In the genomic region with DNA sequence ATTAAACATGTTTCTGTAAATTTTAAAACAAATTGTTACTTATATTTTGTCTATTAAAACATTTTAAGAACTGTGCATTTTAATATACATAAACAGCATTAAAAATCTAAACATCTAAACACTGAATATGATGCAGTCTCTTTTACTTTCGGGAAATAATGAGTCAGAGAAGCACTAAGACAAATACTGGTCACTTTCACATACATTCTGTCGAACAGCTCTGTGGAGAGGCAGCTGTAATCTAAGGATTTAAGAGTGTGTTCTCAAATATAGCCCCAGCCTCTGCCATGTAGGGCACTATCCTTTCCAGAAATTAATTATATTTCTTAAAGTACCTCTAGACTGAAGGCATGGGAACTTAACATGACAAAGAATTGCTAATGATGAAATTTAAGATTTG, we compare ENCODE assay signal across 34 cellular contexts.
"Had no signal": no experiment of that assay in that cellular context is flagged by ENCODE, and none has a peak within 500 bp of the region (broad histone marks: within the 10 kb centered on the region; RNA-seq: fewer than 3 reads in every experiment).

No MANE protein-coding gene starts in this region.

- H3K4me1 Mint-ChIP-seq: activated B cell treated with CpG ODN at 0.5 μM for 24 hours; activated CD4-positive, alpha-beta T cell treated with anti-CD3 and anti-CD28 coated beads for 36 hours; activated CD8-positive, alpha-beta memory T cell treated with anti-CD3 and anti-CD28 coated beads, Interleukin-2, amount 10 ng/mL, durations not matched to agents 7 days and 5 days; activated naive CD4-positive, alpha-beta T cell treated with anti-CD3 and anti-CD28 coated beads, Interleukin-2, amount 50 U/mL, for 24 hours; activated naive CD8-positive, alpha-beta T cell treated with anti-CD3 and anti-CD28 coated beads, Interleukin-2, amount 50 U/mL, for 24 hours; endodermal cell; immature natural killer cell; naive B cell; nephron progenitor cell; stimulated activated effector memory CD8-positive, alpha-beta T cell treated with anti-CD3 and anti-CD28 coated beads, Interleukin-12 subunit alpha, Interleukin-12 subunit beta, amount 100 ng/mL, for 72 hours had no signal

- H3K27me3 Mint-ChIP-seq: activated B cell treated with CpG ODN at 0.5 μM for 24 hours; activated CD8-positive, alpha-beta memory T cell treated with anti-CD3 and anti-CD28 coated beads, Interleukin-2, amount 10 ng/mL, durations not matched to agents 7 days and 5 days; activated naive CD8-positive, alpha-beta T cell treated with anti-CD3 and anti-CD28 coated beads, Interleukin-2, amount 50 U/mL, for 24 hours had no signal

- H3K36me3 ChIP-seq: heart left ventricle, neutrophil, pancreas, prostate gland, thoracic aorta had no signal

- H3K4me3 Mint-ChIP-seq: activated B cell treated with CpG ODN at 0.5 μM for 24 hours; activated CD4-positive, alpha-beta T cell treated with anti-CD3 and anti-CD28 coated beads for 36 hours; activated CD8-positive, alpha-beta memory T cell treated with anti-CD3 and anti-CD28 coated beads, Interleukin-2, amount 10 ng/mL, durations not matched to agents 7 days and 5 days; activated CD8-positive, alpha-beta T cell treated with anti-CD3 and anti-CD28 coated beads, Interleukin-2, amount 10 ng/mL, durations not matched to agents 7 days and 5 days; activated naive CD4-positive, alpha-beta T cell treated with anti-CD3 and anti-CD28 coated beads, Interleukin-2, amount 50 U/mL, for 24 hours; activated naive CD8-positive, alpha-beta T cell treated with anti-CD3 and anti-CD28 coated beads, Interleukin-2, amount 50 U/mL, for 24 hours; endodermal cell; immature natural killer cell; naive B cell; nephron progenitor cell; stimulated activated effector memory CD8-positive, alpha-beta T cell treated with anti-CD3 and anti-CD28 coated beads, Interleukin-12 subunit alpha, Interleukin-12 subunit beta, amount 100 ng/mL, for 72 hours; stimulated activated naive CD8-positive, alpha-beta T cell treated with anti-CD3 and anti-CD28 coated beads, Interleukin-15, Interleukin-2, amounts not matched to agents 100 ng/mL and 50 ng/mL, for 24 hours had no signal

- DNase-seq: activated B cell treated with CpG ODN at 0.5 μM for 24 hours; activated CD4-positive, alpha-beta T cell treated with anti-CD3 and anti-CD28 coated beads for 36 hours; activated CD8-positive, alpha-beta memory T cell treated with anti-CD3 and anti-CD28 coated beads, Interleukin-2, amount 10 ng/mL, durations not matched to agents 7 days and 5 days; activated CD8-positive, alpha-beta T cell treated with anti-CD3 and anti-CD28 coated beads, Interleukin-2, amount 10 ng/mL, durations not matched to agents 7 days and 5 days; activated naive CD8-positive, alpha-beta T cell treated with anti-CD3 and anti-CD28 coated beads, Interleukin-2, amount 50 U/mL, for 24 hours; activated T-cell treated with anti-CD3 and anti-CD28 coated beads, Interleukin-2, amount 50 U/mL, for 48 hours; cerebellar nuclear complex; endodermal cell; foreskin keratinocyte; heart left ventricle; hypothalamus; immature natural killer cell; kidney; left colon; mammary epithelial cell; naive B cell; nephron progenitor cell; pancreas; retina; small intestine; stimulated activated CD4-positive, alpha-beta T cell treated with anti-CD3 and anti-CD28 coated beads, Interleukin-4, amount 100 ng/mL, for 24 hours; T-helper 2 cell; trophoblast cell had no signal

- H3K9me3 ChIP-seq: neutrophil, pancreas, prostate gland, thoracic aorta had no signal

- H3K4me3 ChIP-seq: coronary artery, heart left ventricle, pancreas, prostate gland, thoracic aorta had no signal

- H3K27ac ChIP-seq: coronary artery, foreskin keratinocyte, heart left ventricle, neutrophil, pancreas, prostate gland, thoracic aorta had no signal

- H3K36me3 Mint-ChIP-seq: activated CD8-positive, alpha-beta memory T cell treated with anti-CD3 and anti-CD28 coated beads, Interleukin-2, amount 10 ng/mL, durations not matched to agents 7 days and 5 days; activated naive CD4-positive, alpha-beta T cell treated with anti-CD3 and anti-CD28 coated beads, Interleukin-2, amount 50 U/mL, for 24 hours; immature natural killer cell; naive B cell; stimulated activated effector memory CD8-positive, alpha-beta T cell treated with anti-CD3 and anti-CD28 coated beads, Interleukin-12 subunit alpha, Interleukin-12 subunit beta, amount 100 ng/mL, for 72 hours had no signal

- H3K9me3 Mint-ChIP-seq: activated B cell treated with CpG ODN at 0.5 μM for 24 hours; activated naive CD8-positive, alpha-beta T cell treated with anti-CD3 and anti-CD28 coated beads, Interleukin-2, amount 50 U/mL, for 24 hours; activated T-helper 2 cell treated with anti-CD3 and anti-CD28 coated beads, Interferon-gamma antibody, Interleukin-2, Interleukin-4, amounts not matched to agents 10 μg/mL and 5 μg/mL and 100 μg/mL, durations not matched to agents 14 hours and 24 hours and 36 hours; endodermal cell; stimulated activated effector memory CD8-positive, alpha-beta T cell treated with anti-CD3 and anti-CD28 coated beads, Interleukin-12 subunit alpha, Interleukin-12 subunit beta, amount 100 ng/mL, for 72 hours; stimulated activated naive CD8-positive, alpha-beta T cell treated with anti-CD3 and anti-CD28 coated beads, Interleukin-15, Interleukin-2, amounts not matched to agents 100 ng/mL and 50 ng/mL, for 24 hours had no signal

- FAIRE-seq: small intestine, urothelium cell line had no signal

- H3K27me3 ChIP-seq: foreskin keratinocyte, heart left ventricle, neutrophil, pancreas had no signal

- H3K27ac Mint-ChIP-seq: activated B cell treated with CpG ODN at 0.5 μM for 24 hours; activated CD4-positive, alpha-beta T cell treated with anti-CD3 and anti-CD28 coated beads for 36 hours; activated CD8-positive, alpha-beta memory T cell treated with anti-CD3 and anti-CD28 coated beads, Interleukin-2, amount 10 ng/mL, durations not matched to agents 7 days and 5 days; activated CD8-positive, alpha-beta T cell treated with anti-CD3 and anti-CD28 coated beads, Interleukin-2, amount 10 ng/mL, durations not matched to agents 7 days and 5 days; activated naive CD4-positive, alpha-beta T cell treated with anti-CD3 and anti-CD28 coated beads, Interleukin-2, amount 50 U/mL, for 24 hours; activated naive CD8-positive, alpha-beta T cell treated with anti-CD3 and anti-CD28 coated beads, Interleukin-2, amount 50 U/mL, for 24 hours; activated T-helper 2 cell treated with anti-CD3 and anti-CD28 coated beads, Interferon-gamma antibody, Interleukin-2, Interleukin-4, amounts not matched to agents 10 μg/mL and 5 μg/mL and 100 μg/mL, durations not matched to agents 14 hours and 24 hours and 36 hours; endodermal cell; immature natural killer cell; naive B cell; nephron progenitor cell; stimulated activated effector memory CD8-positive, alpha-beta T cell treated with anti-CD3 and anti-CD28 coated beads, Interleukin-12 subunit alpha, Interleukin-12 subunit beta, amount 100 ng/mL, for 72 hours; stimulated activated naive CD8-positive, alpha-beta T cell treated with anti-CD3 and anti-CD28 coated beads, Interleukin-15, Interleukin-2, amounts not matched to agents 100 ng/mL and 50 ng/mL, for 24 hours had no signal

- H3K4me1 ChIP-seq: foreskin keratinocyte, heart left ventricle, pancreas, prostate gland had no signal

- ATAC-seq: activated CD4-positive, alpha-beta T cell treated with anti-CD3 and anti-CD28 coated beads for 36 hours; activated CD8-positive, alpha-beta memory T cell treated with anti-CD3 and anti-CD28 coated beads, Interleukin-2, amount 10 ng/mL, durations not matched to agents 7 days and 5 days; activated CD8-positive, alpha-beta T cell treated with anti-CD3 and anti-CD28 coated beads, Interleukin-2, amount 10 ng/mL, durations not matched to agents 7 days and 5 days; activated naive CD8-positive, alpha-beta T cell treated with anti-CD3 and anti-CD28 coated beads, Interleukin-2, amount 50 U/mL, for 24 hours; esophagus mucosa; foreskin keratinocyte; heart left ventricle; left colon; pancreas; sciatic nerve; stimulated activated effector memory CD8-positive, alpha-beta T cell treated with anti-CD3 and anti-CD28 coated beads, Interleukin-12 subunit alpha, Interleukin-12 subunit beta, amount 100 ng/mL, for 72 hours had no signal
